Comparison of ENCODE assay signal across 15 cellular contexts in the genomic region with DNA sequence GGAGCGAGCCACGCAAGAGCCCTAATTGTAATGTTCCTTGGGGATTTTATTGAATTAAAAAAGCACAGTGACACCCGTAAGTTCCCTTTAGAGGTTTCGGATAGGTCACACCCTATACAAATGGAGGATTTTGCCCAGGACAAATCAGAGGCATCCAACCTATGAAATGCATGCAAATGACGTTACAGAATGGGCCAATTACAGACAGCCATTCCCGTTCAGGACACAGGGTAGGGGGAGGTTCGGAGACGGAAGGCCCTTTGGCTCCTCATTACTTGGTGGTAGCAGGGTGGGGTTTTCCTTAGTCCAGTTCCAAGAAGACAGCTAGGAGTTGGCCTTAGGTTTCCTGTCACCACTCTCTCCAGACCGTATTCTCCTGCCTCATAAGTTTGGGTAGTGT.
A peak's percentile ranks its signal among the peaks of the same experiment; 100 is the strongest.
DNase-seq lines count a peak whose midpoint lies in the region; TF ChIP-seq lines count a peak whose summit lies in the region.
"Had no signal": no experiment of that assay in that cellular context is flagged by ENCODE, and none has a peak within 500 bp of the region (broad histone marks: within the 10 kb centered on the region; RNA-seq: fewer than 3 reads in every experiment).

No MANE protein-coding gene starts in this region.

- H3K9me3 Mint-ChIP-seq in H9 = peaks cover 7 to 11% of the 10 kb centered on the region in 2 experiments; a peak in 4 of 5 replicates
- peaks cover 7% of the 10 kb centered on the region for H3K9me3 Mint-ChIP-seq in neural progenitor cell
- H3K9me3 Mint-ChIP-seq in activated naive CD4-positive, alpha-beta T cell treated with anti-CD3 and anti-CD28 coated beads for 36 hours = peaks cover 11% of the 10 kb centered on the region

- CTCF ChIA-PET in activated naive CD4-positive, alpha-beta T cell treated with anti-CD3 and anti-CD28 coated beads for 36 hours (lab: Charles Lee) = no interaction called here

- no CpG with 5 or more reads among the region's 9 CpGs for WGBS in H9 (ENCODE audit: extremely low coverage, insufficient read length, low lambda C conversion rate)

- no peak overlapping the region for H2BK5ac ChIP-seq in H9 (ENCODE audit: insufficient read length, low read length)

- H3F3A ChIP-seq in neural progenitor cell (ENCODE audit: low read depth) = no peaks in the 10 kb centered on the region

- H3K4me1 Mint-ChIP-seq in H9 (no peaks in the 10 kb centered on the region), neural progenitor cell (no peaks in the 10 kb centered on the region)
- no peaks in the 10 kb centered on the region for H3K4me1 Mint-ChIP-seq in activated naive CD4-positive, alpha-beta T cell treated with anti-CD3 and anti-CD28 coated beads for 36 hours (ENCODE audit: low read depth)
- H3K4me1 Mint-ChIP-seq: CD14-positive monocyte; CD8-positive, alpha-beta memory T cell had no signal

- H3K36me3 Mint-ChIP-seq in H9 (ENCODE audit: insufficient read depth in 1 of 3, low read depth in 3 of 3) (peaks cover 0 to 5% (median 0%) of the 10 kb centered on the region in 3 experiments; a peak in 1 of 7 replicates), neural progenitor cell (no peaks in the 10 kb centered on the region)
- H3K36me3 Mint-ChIP-seq in activated naive CD4-positive, alpha-beta T cell treated with anti-CD3 and anti-CD28 coated beads for 36 hours (ENCODE audit: low read depth) = no peaks in the 10 kb centered on the region
- H3K36me3 Mint-ChIP-seq: CD14-positive monocyte; CD8-positive, alpha-beta memory T cell had no signal

- H3K36me3 ChIP-seq in neural progenitor cell = no peaks in the 10 kb centered on the region
- H3K36me3 ChIP-seq: BE2C; BLaER1 treated with 17β-estradiol and CSF1 and Interleukin-3, amounts not matched to agents 10 nM and 100 nM had no signal

- H3T11ph ChIP-seq in H9 (ENCODE audit: low read length) = no peak overlapping the region

- H4K8ac ChIP-seq in H9 (replicated peaks; ENCODE audit: insufficient read length, low read depth, low read length) = no peak overlapping the region

- H3K79me2 ChIP-seq in H9 (ENCODE audit: insufficient read depth, low read length) = no peaks in the 10 kb centered on the region
- H3K79me2 ChIP-seq in neural progenitor cell (ENCODE audit: low read depth) = no peaks in the 10 kb centered on the region

- H2AFZ ChIP-seq in H9 (ENCODE audit: low read length) = peak overlapping the region; percentile 16
- peak overlapping the region; percentile 89 for H2AFZ ChIP-seq in neural progenitor cell (replicated peaks)

- no peak overlapping the region for H3K14ac ChIP-seq in H9 (ENCODE audit: insufficient read depth, low read length)

- H3K27me3 ChIP-seq in H9 (ENCODE audit: insufficient read depth, low read length) (no peaks in the 10 kb centered on the region), neural progenitor cell (no peaks in the 10 kb centered on the region)
- H3K27me3 ChIP-seq: BE2C; BLaER1 treated with 17β-estradiol and CSF1 and Interleukin-3, amounts not matched to agents 10 nM and 100 nM had no signal

- no peak overlapping the region for H2BK15ac ChIP-seq in H9 (ENCODE audit: low read depth, low read length)

- intact Hi-C loops in activated naive CD4-positive, alpha-beta T cell treated with anti-CD3 and anti-CD28 coated beads for 36 hours (cut with micrococcal nuclease) = no loop called here

- H3K56ac ChIP-seq in H9 (ENCODE audit: insufficient read length, low read depth, low read length) = no peak overlapping the region

- no peak overlapping the region for H2BK120ac ChIP-seq in H9 (ENCODE audit: low read depth, low read length, poor library complexity, severe bottlenecking)

- H3K4me3 ChIP-seq in neural progenitor cell = no peak overlapping the region
- H3K4me3 ChIP-seq: BLaER1 treated with 17β-estradiol and CSF1 and Interleukin-3, amounts not matched to agents 10 nM and 100 nM had no signal

- H3K4me2 ChIP-seq in H9 (ENCODE audit: insufficient read depth, insufficient read length, low read length) (no peak overlapping the region), neural progenitor cell (no peak overlapping the region)
- H3K4me2 ChIP-seq: BLaER1 treated with 17β-estradiol and CSF1 and Interleukin-3, amounts not matched to agents 10 nM and 100 nM had no signal

- H4K20me1 ChIP-seq in H9 (ENCODE audit: control insufficient read depth, insufficient read depth, insufficient read length) = no peaks in the 10 kb centered on the region
- no peaks in the 10 kb centered on the region for H4K20me1 ChIP-seq in neural progenitor cell (ENCODE audit: low read depth)
- H4K20me1 ChIP-seq: BLaER1 treated with 17β-estradiol and CSF1 and Interleukin-3, amounts not matched to agents 10 nM and 100 nM had no signal

- H3K79me1 ChIP-seq in H9 (ENCODE audit: insufficient read depth, low read depth, low read length, poor library complexity, severe bottlenecking) = no peaks in the 10 kb centered on the region

- DNase-seq in H9 (no peak), iPS DF 19.7 (ENCODE audit: low read depth, low spot score) (peak; percentile 2), neural progenitor cell (ENCODE audit: low spot score) (no peak), AML-193 (lab: John Stamatoyannopoulos, UW) (no peak), NCI-H2196 treated with DMSO at 0.1 percent for 48 hours (lab: John Stamatoyannopoulos, UW; ENCODE audit: unreplicated experiment) (no peak)
- DNase-seq in activated naive CD4-positive, alpha-beta T cell treated with anti-CD3 and anti-CD28 coated beads for 36 hours = no peak
- DNase-seq: BE2C; CD4-positive, alpha-beta T cell; CD8-positive, alpha-beta memory T cell; DMS53; DMS79 treated with DMSO at 0.1 percent for 48 hours; GF-D8; H7 had no signal

- H2AK5ac ChIP-seq in H9 (ENCODE audit: insufficient read length, low read length) = no peak overlapping the region

- H3K4me3 Mint-ChIP-seq in H9 (no peak overlapping the region), neural progenitor cell (no peak overlapping the region)
- no peak overlapping the region for H3K4me3 Mint-ChIP-seq in activated naive CD4-positive, alpha-beta T cell treated with anti-CD3 and anti-CD28 coated beads for 36 hours
- H3K4me3 Mint-ChIP-seq: CD14-positive monocyte; CD4-positive, alpha-beta T cell; CD8-positive, alpha-beta memory T cell had no signal

- no peak overlapping the region for H4K91ac ChIP-seq in H9 (ENCODE audit: insufficient read length, low read depth, low read length)

- H3K4ac ChIP-seq in H9 (ENCODE audit: low read depth, low read length) = no peak overlapping the region

- no peak overlapping the region for H4K5ac ChIP-seq in H9 (ENCODE audit: insufficient read length, low read depth, low read length)

- no peaks in the 10 kb centered on the region for H3K23me2 ChIP-seq in H9 (ENCODE audit: insufficient read length, low read depth, low read length, poor library complexity, severe bottlenecking)

- H3K9me3 ChIP-seq in H9 (ENCODE audit: control insufficient read depth, low read depth, low read length) (no peaks in the 10 kb centered on the region), neural progenitor cell (ENCODE audit: low read depth) (no peaks in the 10 kb centered on the region)
- H3K9me3 ChIP-seq: BE2C; BLaER1 treated with 17β-estradiol and CSF1 and Interleukin-3, amounts not matched to agents 10 nM and 100 nM had no signal

- H3K23ac ChIP-seq in H9 (ENCODE audit: insufficient read length, low read depth, low read length) = no peak overlapping the region

- no peak overlapping the region for H2BK20ac ChIP-seq in H9 (ENCODE audit: low read depth, low read length, poor library complexity, severe bottlenecking)

- H3K4me1 ChIP-seq in H9 (ENCODE audit: insufficient read depth, low read length) (no peaks in the 10 kb centered on the region), neural progenitor cell (no peaks in the 10 kb centered on the region)
- H3K4me1 ChIP-seq: BE2C; BLaER1 treated with 17β-estradiol and CSF1 and Interleukin-3, amounts not matched to agents 10 nM and 100 nM had no signal

- no peak overlapping the region for H3K9ac ChIP-seq in H9 (ENCODE audit: extremely low read depth, insufficient read length, low read length)
- no peak overlapping the region for H3K9ac ChIP-seq in neural progenitor cell
- H3K9ac ChIP-seq: BLaER1 treated with 17β-estradiol and CSF1 and Interleukin-3, amounts not matched to agents 10 nM and 100 nM had no signal

- no peak overlapping the region for H2BK12ac ChIP-seq in H9 (ENCODE audit: insufficient read length, low read depth, low read length)

- H3K27ac Mint-ChIP-seq in H9 (no peak overlapping the region), neural progenitor cell (no peak overlapping the region)
- H3K27ac Mint-ChIP-seq in activated naive CD4-positive, alpha-beta T cell treated with anti-CD3 and anti-CD28 coated beads for 36 hours = no peak overlapping the region
- H3K27ac Mint-ChIP-seq: CD14-positive monocyte; CD4-positive, alpha-beta T cell; CD8-positive, alpha-beta memory T cell had no signal

- no peak overlapping the region for H3K18ac ChIP-seq in H9 (ENCODE audit: insufficient read length, low read depth, low read length)

- H3K27me3 Mint-ChIP-seq in H9 (ENCODE audit: low read depth) (no peaks in the 10 kb centered on the region), neural progenitor cell (ENCODE audit: insufficient read depth, low read depth) (no peaks in the 10 kb centered on the region)
- H3K27me3 Mint-ChIP-seq in activated naive CD4-positive, alpha-beta T cell treated with anti-CD3 and anti-CD28 coated beads for 36 hours (ENCODE audit: low read depth) = no peaks in the 10 kb centered on the region
- H3K27me3 Mint-ChIP-seq: CD4-positive, alpha-beta T cell; CD8-positive, alpha-beta memory T cell had no signal

- no peak for TF ChIP-seq CTCF in H9 (conservative IDR thresholded peaks at IDR 0.05)
- TF ChIP-seq CTCF in neural progenitor cell (IDR thresholded peaks at IDR 0.05) = no peak

- H3K27ac ChIP-seq in H9 (ENCODE audit: insufficient read length, low read depth, low read length) (no peak overlapping the region), neural progenitor cell (no peak overlapping the region)
- H3K27ac ChIP-seq: BLaER1 treated with 17β-estradiol and CSF1 and Interleukin-3, amounts not matched to agents 10 nM and 100 nM had no signal
